8 cellular contexts compared by ENCODE assay signal in the genomic region with DNA sequence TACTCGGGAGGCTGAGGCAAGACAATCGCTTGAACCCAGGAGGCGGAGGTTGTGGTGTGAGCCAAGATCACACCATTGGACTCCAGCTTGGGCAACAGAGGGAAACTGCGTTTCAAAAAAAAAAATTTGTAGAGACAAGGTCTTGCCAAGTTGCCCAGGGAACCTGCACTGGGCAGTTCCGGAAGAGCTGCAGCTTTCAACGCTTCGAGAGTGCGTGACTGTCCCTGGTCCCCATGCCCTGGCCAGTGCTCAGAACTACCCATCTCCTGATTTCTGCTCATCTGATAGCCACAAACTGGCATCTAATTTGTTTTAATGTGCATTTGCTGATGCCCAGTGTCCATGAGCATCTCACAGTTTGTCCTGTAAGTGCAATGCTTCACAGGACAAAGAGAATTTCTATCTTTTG. TPM values are rescaled to one million over a fixed set of nuclear protein-coding genes. Genes with fewer than 3 reads are reported as not detected.
A peak's percentile ranks its signal among the peaks of the same experiment; 100 is the strongest.
DNase-seq lines count a peak whose midpoint lies in the region; ATAC-seq, FAIRE-seq and TF ChIP-seq lines count a peak whose summit lies in the region.

No MANE protein-coding gene starts in this region.

- intact Hi-C loops in head of caudate nucleus (cut with DNase I): no loop called here

- peak overlapping the region; percentile 97 for H3K4me2 ChIP-seq in neural progenitor cell

- no peak overlapping the region for H3K27ac ChIP-seq in neural progenitor cell

- peaks cover 38% of the 10 kb centered on the region for H3K4me1 Mint-ChIP-seq in neural progenitor cell

- no peak overlapping the region for H2AFZ ChIP-seq in neural progenitor cell (replicated peaks)

- H3K36me3 ChIP-seq in endocrine pancreas (ENCODE audit: control insufficient read depth, insufficient read depth, low read length) (peaks cover 27% of the 10 kb centered on the region), neural progenitor cell (no peaks in the 10 kb centered on the region)

- H3K9me3 ChIP-seq in endocrine pancreas (ENCODE audit: control insufficient read depth, low read length) (no peaks in the 10 kb centered on the region), neural progenitor cell (ENCODE audit: low read depth) (no peaks in the 10 kb centered on the region)

- no peak for ATAC-seq in GM18505 (IDR thresholded peaks at IDR 0.05; ENCODE audit: unreplicated experiment)
- ATAC-seq in GM21723 (IDR thresholded peaks at IDR 0.05; ENCODE audit: unreplicated experiment): no peak
- ATAC-seq in HG03139 (IDR thresholded peaks at IDR 0.05; ENCODE audit: unreplicated experiment): no peak
- ATAC-seq in GM19455 (IDR thresholded peaks at IDR 0.05; ENCODE audit: unreplicated experiment): no peak

- H3F3A ChIP-seq in neural progenitor cell (ENCODE audit: low read depth): peaks cover 55% of the 10 kb centered on the region

- no peak for TF ChIP-seq CTCF in neural progenitor cell (IDR thresholded peaks at IDR 0.05)

- no peak for FAIRE-seq in RCC 7860 (lab: Jason Lieb, UNC)

- peak overlapping the region; percentile 98 for H3K4me3 Mint-ChIP-seq in neural progenitor cell

- H3K27me3 ChIP-seq in endocrine pancreas (ENCODE audit: control insufficient read depth, insufficient read depth, low read length): no peaks in the 10 kb centered on the region
- H3K27me3 ChIP-seq in neural progenitor cell: peaks cover 3% of the 10 kb centered on the region

- peaks cover 45% of the 10 kb centered on the region for H3K27me3 Mint-ChIP-seq in neural progenitor cell (ENCODE audit: insufficient read depth, low read depth)

- H3K27ac Mint-ChIP-seq in neural progenitor cell: peak overlapping the region; percentile 60

- peak overlapping the region; percentile 91 for H3K4me3 ChIP-seq in endocrine pancreas (ENCODE audit: control insufficient read depth, insufficient read depth, low read length)
- peak overlapping the region; percentile 98 for H3K4me3 ChIP-seq in neural progenitor cell

- peaks cover 39% of the 10 kb centered on the region for H3K36me3 Mint-ChIP-seq in neural progenitor cell

- DNase-seq in RCC 7860 (ENCODE audit: low spot score) (peak; percentile 70), neural progenitor cell (ENCODE audit: low spot score) (no peak), head of caudate nucleus (no peak)

- H3K4me1 ChIP-seq in endocrine pancreas (ENCODE audit: control insufficient read depth, insufficient read depth, low read length) (no peaks in the 10 kb centered on the region), neural progenitor cell (peaks cover 18% of the 10 kb centered on the region)

- TF ChIP-seq POLR2A in GM18505 (IDR thresholded peaks at IDR 0.05; ENCODE audit: borderline replicate concordance, extremely low read depth, insufficient read depth, insufficient read length): peak; percentile 15

- peaks cover 37% of the 10 kb centered on the region for H3K79me2 ChIP-seq in neural progenitor cell (ENCODE audit: low read depth)

- H3K9ac ChIP-seq in endocrine pancreas (ENCODE audit: control insufficient read depth, insufficient read depth, low read length) (no peak overlapping the region), neural progenitor cell (no peak overlapping the region)

- H3K9me3 Mint-ChIP-seq in neural progenitor cell: peaks cover 10% of the 10 kb centered on the region

- H4K20me1 ChIP-seq in neural progenitor cell (ENCODE audit: low read depth): peaks cover 42% of the 10 kb centered on the region

RNA-seq across cellular contexts. Expression of a gene that starts 4.0 kb away (rescaled TPM):
- 1,228 and 2,405 TPM in 2 replicates for total RNA-seq in neural progenitor cell (ENCODE audit: low replicate concordance)

RNA-seq across cellular contexts. Expression of a gene that starts 19.5 kb away (rescaled TPM):
- total RNA-seq in neural progenitor cell (ENCODE audit: low replicate concordance): 0.28 TPM in 1 of 2 replicates, not detected in the other

RNA-seq across cellular contexts. Expression of a gene that starts 43.5 kb away (rescaled TPM):
- 9.7 and 36.5 TPM in 2 replicates for total RNA-seq in neural progenitor cell (ENCODE audit: low replicate concordance)
